ENCODE assay signal across 1 cellular context in the genomic region with DNA sequence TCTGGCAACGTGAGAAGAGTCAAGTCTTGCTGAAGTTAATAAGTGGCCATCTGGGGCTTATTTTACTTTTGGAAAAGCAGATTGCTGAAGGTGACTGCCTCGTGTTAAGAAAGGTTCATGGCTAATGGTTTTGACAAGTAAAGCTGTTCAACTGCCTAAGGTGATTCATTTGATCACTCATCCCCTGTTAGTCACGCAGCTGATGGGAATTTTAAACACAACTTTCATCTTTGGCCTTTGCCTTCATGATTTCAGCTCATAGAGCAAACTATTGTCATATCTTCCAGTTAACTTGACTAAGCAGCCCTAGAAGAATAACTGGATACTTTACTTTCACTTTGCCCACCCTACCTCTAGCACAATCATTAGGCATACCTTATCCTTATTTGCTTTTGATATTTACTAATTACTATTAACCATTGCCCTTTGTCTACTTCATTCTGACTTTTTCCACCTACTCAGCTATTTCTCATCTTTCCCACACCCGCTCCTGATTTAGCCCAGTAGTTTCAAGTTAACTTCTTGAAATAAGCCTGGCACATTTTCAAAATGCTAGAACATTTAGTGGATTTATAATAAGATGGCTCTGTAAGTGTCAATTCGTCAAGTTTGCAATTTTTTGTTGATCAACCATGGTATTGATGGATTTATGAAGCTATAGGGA.
TF ChIP-seq lines count a peak whose summit lies in the region.

No MANE protein-coding gene starts in this region.

TF ChIP-seq in SK-N-SH, 30 proteins besides CTCF, POLR2A, EP300 and RAD21 (continued from another document):
- TF ChIP-seq ZBTB33 (IDR thresholded peaks at IDR 0.05; ENCODE audit: borderline replicate concordance, low read depth) (peak; percentile 64; the same call in 1 of the 2 replicates), JUND (IDR thresholded peaks at IDR 0.05) (peak; percentile 93), IRF3 (IDR thresholded peaks at IDR 0.05; ENCODE audit: low read depth, low read length) (no peak), SIN3A (IDR thresholded peaks at IDR 0.05; ENCODE audit: borderline replicate concordance, low read depth, low read length) (peak; percentile 73; the same call in 1 of the 2 replicates), TAF1 (IDR thresholded peaks at IDR 0.05; ENCODE audit: borderline replicate concordance, low read depth, low read length) (no peak), MEF2A (IDR thresholded peaks at IDR 0.05; ENCODE audit: borderline replicate concordance, low read depth) (peak; percentile 41; the same call in 1 of the 2 replicates), FOXJ3 (CRISPR knock-in tag; IDR thresholded peaks at IDR 0.05) (no peak), CHD2 (IDR thresholded peaks at IDR 0.05; ENCODE audit: low read length, partially characterized antibody) (no peak), RXRA (IDR thresholded peaks at IDR 0.05; ENCODE audit: borderline replicate concordance, low read depth) (peak; percentile 85), USF1 (IDR thresholded peaks at IDR 0.05; ENCODE audit: borderline replicate concordance, low read depth) (no peak; the same call in 1 of the 2 replicates), RFX5 (IDR thresholded peaks at IDR 0.05; ENCODE audit: low read length) (no peak), USF2 (IDR thresholded peaks at IDR 0.05; ENCODE audit: borderline replicate concordance, low read depth, low read length) (no peak), NRF1 (IDR thresholded peaks at IDR 0.05; ENCODE audit: low read depth, low read length) (no peak), POLR2AphosphoS5 (IDR thresholded peaks at IDR 0.05; ENCODE audit: low read depth, low read length) (peak; percentile 92), YY1 (IDR thresholded peaks at IDR 0.05; ENCODE audit: low read depth) (no peak), NFIC (IDR thresholded peaks at IDR 0.05; ENCODE audit: borderline replicate concordance) (peak; percentile 77), SMC3 (IDR thresholded peaks at IDR 0.05; ENCODE audit: low read depth, low read length) (no peak), EZH2phosphoT487 (IDR thresholded peaks at IDR 0.05; ENCODE audit: borderline replicate concordance, low read depth) (no peak), RCOR1 (IDR thresholded peaks at IDR 0.05; ENCODE audit: low read length) (no peak), MXI1 (IDR thresholded peaks at IDR 0.05; ENCODE audit: low read depth, low read length) (no peak), TCF12 (IDR thresholded peaks at IDR 0.05) (peak; percentile 100)
- TF ChIP-seq, protein P1, sequence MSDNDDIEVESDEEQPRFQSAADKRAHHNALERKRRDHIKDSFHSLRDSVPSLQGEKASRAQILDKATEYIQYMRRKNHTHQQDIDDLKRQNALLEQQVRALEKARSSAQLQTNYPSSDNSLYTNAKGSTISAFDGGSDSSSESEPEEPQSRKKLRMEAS (IDR thresholded peaks at IDR 0.05; ENCODE audit: low read depth): peak; percentile 69; the same call in 1 of the 2 replicates
- TF ChIP-seq, protein P2, sequence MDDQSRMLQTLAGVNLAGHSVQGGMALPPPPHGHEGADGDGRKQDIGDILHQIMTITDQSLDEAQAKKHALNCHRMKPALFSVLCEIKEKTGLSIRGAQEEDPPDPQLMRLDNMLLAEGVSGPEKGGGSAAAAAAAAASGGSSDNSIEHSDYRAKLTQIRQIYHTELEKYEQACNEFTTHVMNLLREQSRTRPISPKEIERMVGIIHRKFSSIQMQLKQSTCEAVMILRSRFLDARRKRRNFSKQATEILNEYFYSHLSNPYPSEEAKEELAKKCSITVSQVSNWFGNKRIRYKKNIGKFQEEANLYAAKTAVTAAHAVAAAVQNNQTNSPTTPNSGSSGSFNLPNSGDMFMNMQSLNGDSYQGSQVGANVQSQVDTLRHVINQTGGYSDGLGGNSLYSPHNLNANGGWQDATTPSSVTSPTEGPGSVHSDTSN (IDR thresholded peaks at IDR 0.05): peak; percentile 98
- TF ChIP-seq, protein P3, sequence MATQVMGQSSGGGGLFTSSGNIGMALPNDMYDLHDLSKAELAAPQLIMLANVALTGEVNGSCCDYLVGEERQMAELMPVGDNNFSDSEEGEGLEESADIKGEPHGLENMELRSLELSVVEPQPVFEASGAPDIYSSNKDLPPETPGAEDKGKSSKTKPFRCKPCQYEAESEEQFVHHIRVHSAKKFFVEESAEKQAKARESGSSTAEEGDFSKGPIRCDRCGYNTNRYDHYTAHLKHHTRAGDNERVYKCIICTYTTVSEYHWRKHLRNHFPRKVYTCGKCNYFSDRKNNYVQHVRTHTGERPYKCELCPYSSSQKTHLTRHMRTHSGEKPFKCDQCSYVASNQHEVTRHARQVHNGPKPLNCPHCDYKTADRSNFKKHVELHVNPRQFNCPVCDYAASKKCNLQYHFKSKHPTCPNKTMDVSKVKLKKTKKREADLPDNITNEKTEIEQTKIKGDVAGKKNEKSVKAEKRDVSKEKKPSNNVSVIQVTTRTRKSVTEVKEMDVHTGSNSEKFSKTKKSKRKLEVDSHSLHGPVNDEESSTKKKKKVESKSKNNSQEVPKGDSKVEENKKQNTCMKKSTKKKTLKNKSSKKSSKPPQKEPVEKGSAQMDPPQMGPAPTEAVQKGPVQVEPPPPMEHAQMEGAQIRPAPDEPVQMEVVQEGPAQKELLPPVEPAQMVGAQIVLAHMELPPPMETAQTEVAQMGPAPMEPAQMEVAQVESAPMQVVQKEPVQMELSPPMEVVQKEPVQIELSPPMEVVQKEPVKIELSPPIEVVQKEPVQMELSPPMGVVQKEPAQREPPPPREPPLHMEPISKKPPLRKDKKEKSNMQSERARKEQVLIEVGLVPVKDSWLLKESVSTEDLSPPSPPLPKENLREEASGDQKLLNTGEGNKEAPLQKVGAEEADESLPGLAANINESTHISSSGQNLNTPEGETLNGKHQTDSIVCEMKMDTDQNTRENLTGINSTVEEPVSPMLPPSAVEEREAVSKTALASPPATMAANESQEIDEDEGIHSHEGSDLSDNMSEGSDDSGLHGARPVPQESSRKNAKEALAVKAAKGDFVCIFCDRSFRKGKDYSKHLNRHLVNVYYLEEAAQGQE (IDR thresholded peaks at IDR 0.05; ENCODE audit: low read depth, low read length): 0 out of 2 replicates have a peak, but pooled peaks have one; percentile 48
